Comparison of ENCODE assay signal across 1 cellular context in the genomic region with DNA sequence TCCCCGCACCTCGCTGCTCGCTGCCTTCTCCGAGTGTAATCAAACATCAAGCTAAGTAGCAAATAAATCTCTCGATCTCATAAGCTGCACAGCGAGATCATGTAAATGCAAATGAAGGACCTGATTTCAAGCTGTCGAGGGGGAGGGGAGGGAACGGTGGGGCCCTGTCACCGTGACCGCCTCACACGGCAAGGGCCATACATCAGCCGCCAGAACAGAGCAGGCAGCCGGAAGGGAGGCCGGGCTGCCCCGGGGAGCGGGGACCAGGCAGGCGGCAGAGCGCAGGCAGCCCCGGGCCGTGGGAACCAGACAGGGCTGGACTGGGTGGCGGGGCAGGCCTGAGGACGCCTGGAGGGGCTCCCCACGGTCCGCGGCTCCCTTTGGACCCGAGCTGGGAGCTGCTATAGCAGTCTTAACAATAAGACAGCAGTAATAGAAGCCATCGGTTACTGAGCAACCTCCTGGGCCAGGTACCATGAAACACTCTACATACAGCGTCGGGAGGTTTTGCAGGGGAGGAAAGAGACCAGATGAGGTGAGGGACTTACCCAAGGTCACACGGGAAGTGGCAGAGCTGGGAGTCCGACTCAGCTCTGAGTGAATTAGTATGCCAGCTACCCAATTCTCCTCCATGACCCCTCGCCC.
TF ChIP-seq lines count a peak whose summit lies in the region.

No MANE protein-coding gene starts in this region.

TF ChIP-seq in WTC11, 78 proteins besides CTCF, POLR2A, EP300 and RAD21 (continued from another document):
- TF ChIP-seq PRDM15 (CRISPR knock-in tag; IDR thresholded peaks at IDR 0.05), result no peak
- TF ChIP-seq FOXK1 (CRISPR knock-in tag; IDR thresholded peaks at IDR 0.05), result no peak
- TF ChIP-seq, protein P1, sequence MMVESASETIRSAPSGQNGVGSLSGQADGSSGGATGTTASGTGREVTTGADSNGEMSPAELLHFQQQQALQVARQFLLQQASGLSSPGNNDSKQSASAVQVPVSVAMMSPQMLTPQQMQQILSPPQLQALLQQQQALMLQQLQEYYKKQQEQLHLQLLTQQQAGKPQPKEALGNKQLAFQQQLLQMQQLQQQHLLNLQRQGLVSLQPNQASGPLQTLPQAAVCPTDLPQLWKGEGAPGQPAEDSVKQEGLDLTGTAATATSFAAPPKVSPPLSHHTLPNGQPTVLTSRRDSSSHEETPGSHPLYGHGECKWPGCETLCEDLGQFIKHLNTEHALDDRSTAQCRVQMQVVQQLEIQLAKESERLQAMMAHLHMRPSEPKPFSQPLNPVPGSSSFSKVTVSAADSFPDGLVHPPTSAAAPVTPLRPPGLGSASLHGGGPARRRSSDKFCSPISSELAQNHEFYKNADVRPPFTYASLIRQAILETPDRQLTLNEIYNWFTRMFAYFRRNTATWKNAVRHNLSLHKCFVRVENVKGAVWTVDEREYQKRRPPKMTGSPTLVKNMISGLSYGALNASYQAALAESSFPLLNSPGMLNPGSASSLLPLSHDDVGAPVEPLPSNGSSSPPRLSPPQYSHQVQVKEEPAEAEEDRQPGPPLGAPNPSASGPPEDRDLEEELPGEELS (CRISPR knock-in tag; IDR thresholded peaks at IDR 0.05), result no peak
- no peak for TF ChIP-seq NFATC4 (CRISPR knock-in tag; IDR thresholded peaks at IDR 0.05)
- no peak for TF ChIP-seq JAZF1 (CRISPR knock-in tag; IDR thresholded peaks at IDR 0.05)
- no peak for TF ChIP-seq PRRX2 (CRISPR knock-in tag; IDR thresholded peaks at IDR 0.05)
- no peak for TF ChIP-seq SOX15 (CRISPR knock-in tag; IDR thresholded peaks at IDR 0.05)
- TF ChIP-seq GTF2I (CRISPR knock-in tag; conservative IDR thresholded peaks at IDR 0.05), result no peak
- TF ChIP-seq, protein P2, sequence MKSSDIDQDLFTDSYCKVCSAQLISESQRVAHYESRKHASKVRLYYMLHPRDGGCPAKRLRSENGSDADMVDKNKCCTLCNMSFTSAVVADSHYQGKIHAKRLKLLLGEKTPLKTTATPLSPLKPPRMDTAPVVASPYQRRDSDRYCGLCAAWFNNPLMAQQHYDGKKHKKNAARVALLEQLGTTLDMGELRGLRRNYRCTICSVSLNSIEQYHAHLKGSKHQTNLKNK (CRISPR knock-in tag; IDR thresholded peaks at IDR 0.05), result no peak
